11 cellular contexts compared by ENCODE assay signal in genomic region chr17:11880714-11881113, GRCh38.
DNase-seq lines count a peak whose midpoint lies in the region; ATAC-seq and TF ChIP-seq lines count a peak whose summit lies in the region.
"Had no signal": no experiment of that assay in that cellular context is flagged by ENCODE, and none has a peak within 500 bp of the region (broad histone marks: within the 10 kb centered on the region; RNA-seq: fewer than 3 reads in every experiment).

No MANE protein-coding gene starts in this region.

- H3K4me3 ChIP-seq in epithelial cell of esophagus (ENCODE audit: low read length): no peak overlapping the region
- no peak overlapping the region for H3K4me3 ChIP-seq in body of pancreas
- H3K4me3 ChIP-seq: lung had no signal

- TF ChIP-seq POLR2A in body of pancreas (IDR thresholded peaks at IDR 0.05): no peak

- ATAC-seq in HG02981 (IDR thresholded peaks at IDR 0.05; ENCODE audit: unreplicated experiment) (no peak), body of pancreas (no peak)

- H3K9me3 ChIP-seq in body of pancreas: no peaks in the 10 kb centered on the region

- H3K27me3 ChIP-seq in body of pancreas: no peaks in the 10 kb centered on the region
- H3K27me3 ChIP-seq: brain microvascular endothelial cell had no signal

- WGBS in body of pancreas, 2 donors: 4 to 17% methylated on average over 5 of the region's 5 CpGs

- TF ChIP-seq CTCF in epithelial cell of esophagus (IDR thresholded peaks at IDR 0.05; ENCODE audit: insufficient read depth, low read depth, low read length, missing control alignments) (no peak), body of pancreas (IDR thresholded peaks at IDR 0.05) (peak in 3 of 7 experiments; percentile 15 to 37 (median 27))

- DNase-seq in NCI-H2107 treated with DMSO at 0.1 percent for 48 hours (lab: John Stamatoyannopoulos, UW; ENCODE audit: unreplicated experiment) (peak; percentile 0), NCI-H2107 (lab: John Stamatoyannopoulos, UW) (no peak), NCI-H345 (lab: John Stamatoyannopoulos, UW) (peak; percentile 19), epithelial cell of esophagus (ENCODE audit: low read depth) (peak; percentile 20), retina (peak; percentile 34), body of pancreas (no peak)
- DNase-seq in stimulated activated CD4-positive, alpha-beta T cell treated with anti-CD3 and anti-CD28 coated beads, Interleukin-2, amount 100 ng/mL, for 24 hours: no peak
- DNase-seq: activated B cell treated with CpG ODN at 0.5 μM for 24 hours, brain microvascular endothelial cell had no signal

- no peaks in the 10 kb centered on the region for H3K36me3 ChIP-seq in body of pancreas (replicated peaks in 1 of 2; ENCODE audit: insufficient read depth in 1 of 2, low read depth in 2 of 2)
- H3K36me3 ChIP-seq: brain microvascular endothelial cell had no signal

- intact Hi-C loops in body of pancreas (cut with DNase I): no loop called here

- H3K27ac ChIP-seq in body of pancreas: no peak overlapping the region
- H3K27ac ChIP-seq: brain microvascular endothelial cell had no signal

- no peaks in the 10 kb centered on the region for H3K4me1 ChIP-seq in body of pancreas

Comparison
In these comparisons a context has a peak if more than half of its experiments do, and no peak if none do; other contexts are left out.
1. DNase-seq: peak in NCI-H2107 treated with DMSO at 0.1 percent for 48 hours (single experiment), NCI-H345 (single experiment), epithelial cell of esophagus (single experiment) and retina (single experiment); none in NCI-H2107 (single experiment), body of pancreas (0 of 4) and stimulated activated CD4-positive, alpha-beta T cell treated with anti-CD3 and anti-CD28 coated beads, Interleukin-2, amount 100 ng/mL, for 24 hours (0 of 2).